ENCODE assay signal across 13 cellular contexts in the genomic region with DNA sequence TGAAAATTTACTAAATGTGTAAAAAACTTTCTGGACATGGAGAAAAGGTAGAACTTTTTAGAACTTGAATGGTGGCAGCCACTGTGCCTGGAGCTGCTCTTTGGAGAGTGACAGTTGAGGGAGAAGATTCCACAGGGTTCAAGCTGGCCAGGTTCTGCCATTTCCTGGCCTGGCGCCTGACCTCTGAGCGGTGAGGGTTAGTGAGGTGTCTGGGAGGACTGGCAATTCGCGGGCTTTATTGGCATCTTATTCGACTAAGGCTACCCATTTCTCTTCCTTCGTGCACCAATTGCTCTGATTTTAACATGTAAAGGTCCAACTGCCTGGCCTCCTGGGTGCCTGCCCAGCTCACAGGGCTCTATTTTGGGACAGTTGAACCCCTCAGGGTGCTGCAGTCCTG. TPM values are rescaled to one million over a fixed set of nuclear protein-coding genes. Genes with fewer than 3 reads are reported as not detected.
DNase-seq lines count a peak whose midpoint lies in the region; ATAC-seq and TF ChIP-seq lines count a peak whose summit lies in the region.
"Had no signal": no experiment of that assay in that cellular context is flagged by ENCODE, and none has a peak within 500 bp of the region (broad histone marks: within the 10 kb centered on the region; RNA-seq: fewer than 3 reads in every experiment).

No MANE protein-coding gene starts in this region.

- peaks cover 0 to 3% (median 0%) of the 10 kb centered on the region in 5 experiments for H3K9me3 Mint-ChIP-seq in brain
- H3K9me3 Mint-ChIP-seq: activated CD8-positive, alpha-beta T cell treated with anti-CD3 and anti-CD28 coated beads for 36 hours had no signal

- H3K27ac ChIP-seq in HUES6 (ENCODE audit: low read depth, low read length) (no peak overlapping the region), lower lobe of right lung (no peak overlapping the region), thyroid gland (peak overlapping the region; percentile 45 to 91 (median 88))

- H3K4me1 ChIP-seq in HUES6 (ENCODE audit: control insufficient read depth, insufficient read depth, low read length): peaks cover 81% of the 10 kb centered on the region
- H3K4me1 ChIP-seq in lower lobe of right lung: peaks cover 63% of the 10 kb centered on the region
- H3K4me1 ChIP-seq in thyroid gland: peaks cover 56 to 77% of the 10 kb centered on the region in 2 donors

- no peak for DNase-seq in lower lobe of right lung
- no peak for DNase-seq in thyroid gland
- no peak for DNase-seq in iPS-NIHi11 (ENCODE audit: low spot score)
- no peak for DNase-seq in NCI-H2171 treated with DMSO at 0.1 percent for 48 hours (lab: John Stamatoyannopoulos, UW)
- DNase-seq: activated CD8-positive, alpha-beta T cell treated with anti-CD3 and anti-CD28 coated beads for 36 hours; activated naive CD4-positive, alpha-beta T cell treated with anti-CD3 and anti-CD28 coated beads, Interleukin-2, amount 50 U/mL, for 16 hours; dermis blood vessel endothelial cell; KG1; NCI-H2029 had no signal

- peak overlapping the region in 2 of 5 experiments; percentile 24 to 55 for H3K27ac Mint-ChIP-seq in brain
- H3K27ac Mint-ChIP-seq: activated CD8-positive, alpha-beta T cell treated with anti-CD3 and anti-CD28 coated beads for 36 hours had no signal

- no peak for TF ChIP-seq CTCF in brain (conservative IDR thresholded peaks at IDR 0.05)
- no peak for TF ChIP-seq CTCF in lower lobe of right lung (IDR thresholded peaks at IDR 0.05)
- TF ChIP-seq CTCF in thyroid gland (IDR thresholded peaks at IDR 0.05): no peak

- peak overlapping the region; percentile 36 for H3K9ac ChIP-seq in HUES6 (ENCODE audit: low read length)

- peaks cover 22% of the 10 kb centered on the region for H3K27me3 Mint-ChIP-seq in brain

- peaks cover 18% of the 10 kb centered on the region for H3K27me3 ChIP-seq in HUES6 (ENCODE audit: control insufficient read depth, insufficient read depth, low read length)
- no peaks in the 10 kb centered on the region for H3K27me3 ChIP-seq in lower lobe of right lung (ENCODE audit: low read depth)
- H3K27me3 ChIP-seq in thyroid gland: no peaks in the 10 kb centered on the region

- no peak for ATAC-seq in lower lobe of right lung
- ATAC-seq in HG03521 (IDR thresholded peaks at IDR 0.05; ENCODE audit: unreplicated experiment): no peak
- ATAC-seq: activated CD8-positive, alpha-beta T cell treated with anti-CD3 and anti-CD28 coated beads for 36 hours had no signal

- TF ChIP-seq POLR2A in thyroid gland (IDR thresholded peaks at IDR 0.05): no peak

- peaks cover 11% of the 10 kb centered on the region for H3K36me3 Mint-ChIP-seq in brain

- 60 to 61% methylated on average over 6 of the region's 6 CpGs for WGBS in thyroid gland, 2 donors

- no peaks in the 10 kb centered on the region for H3K9me3 ChIP-seq in HUES6 (ENCODE audit: control insufficient read depth, insufficient read depth, low read depth, low read length)
- no peaks in the 10 kb centered on the region for H3K9me3 ChIP-seq in lower lobe of right lung
- H3K9me3 ChIP-seq in thyroid gland: no peaks in the 10 kb centered on the region

- peak overlapping the region in 3 of 5 experiments; percentile 88 to 90 (median 90) for H3K4me3 Mint-ChIP-seq in brain
- H3K4me3 Mint-ChIP-seq: activated CD8-positive, alpha-beta T cell treated with anti-CD3 and anti-CD28 coated beads for 36 hours had no signal

- intact Hi-C loops in lower lobe of right lung (cut with DNase I): no loop called here
- intact Hi-C loops in thyroid gland (cut with DNase I): loop anchor here (10.0 kb wide), 1 partner anchor 170 kb away; a partner anchor contains a TSS

- H3K36me3 ChIP-seq in HUES6 (ENCODE audit: control insufficient read depth, insufficient read depth, low read length) (peaks cover 35% of the 10 kb centered on the region), lower lobe of right lung (peaks cover 11% of the 10 kb centered on the region), thyroid gland (peaks cover 13 to 22% of the 10 kb centered on the region in 2 donors)

- peaks cover 82% of the 10 kb centered on the region for H3K4me1 Mint-ChIP-seq in brain

- H3K4me3 ChIP-seq in HUES6 (ENCODE audit: low read depth, low read length) (peak overlapping the region; percentile 91; the same call in 1 of the 2 replicates), lower lobe of right lung (peak overlapping the region; percentile 62), thyroid gland (replicated peaks in 1 of 3) (peak overlapping the region; percentile 32 to 72 (median 66))
- H3K4me3 ChIP-seq: HAP-1 had no signal

RNA-seq across cellular contexts. Expression of a gene that starts 2.4 kb away (rescaled TPM):
- 6.0 TPM for polyA plus RNA-seq in brain (ENCODE audit: insufficient read depth, low read depth, low replicate concordance)
- 1.9 TPM for total RNA-seq in lower lobe of right lung
- 10 to 100 TPM in 1 of 4 donors, 1 to 10 TPM in 3; 8.2 to 14.1 (median 9.9) TPM for total RNA-seq in thyroid gland

RNA-seq across cellular contexts. Expression of a gene that starts 49.0 kb away (rescaled TPM):
- polyA plus RNA-seq in brain (ENCODE audit: insufficient read depth, low read depth, low replicate concordance): 82.0 TPM
- 63.0 TPM for total RNA-seq in lower lobe of right lung
- 100 to 1,000 TPM; 132 to 279 (median 179) TPM for total RNA-seq in thyroid gland

Comparison
In these comparisons a context has a peak if more than half of its experiments do, and no peak if none do; other contexts are left out.
1. H3K27ac ChIP-seq: peak in thyroid gland (3 of 3); none in HUES6 (single experiment) and lower lobe of right lung (single experiment).
2. Peak in every context shown above with its lines, with median percentiles within 50 percentile points of each other: H3K4me3 ChIP-seq.